In the genomic region with DNA sequence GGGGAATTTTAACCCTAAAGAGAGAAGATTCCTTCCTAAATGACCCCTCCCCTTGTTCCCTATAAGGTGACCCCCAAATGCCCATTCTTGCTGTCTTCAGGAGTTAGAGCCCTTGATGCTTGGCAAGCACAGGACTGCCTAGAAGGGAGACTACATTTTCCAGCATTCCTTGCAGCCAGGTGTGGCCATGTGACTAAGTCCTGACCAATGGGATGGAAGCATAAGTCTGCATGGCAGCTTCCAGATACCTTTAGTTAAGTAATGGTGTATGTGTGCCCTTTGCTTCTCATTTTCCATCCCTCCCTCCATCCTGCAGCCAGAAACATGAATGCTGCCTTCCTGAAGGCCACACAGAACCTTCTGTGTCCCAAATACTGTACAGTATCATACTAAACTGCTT, we compare ENCODE assay signal across 10 cellular contexts. TPM values are rescaled to one million over a fixed set of nuclear protein-coding genes. Genes with fewer than 3 reads are reported as not detected.
A peak's percentile ranks its signal among the peaks of the same experiment; 100 is the strongest.
DNase-seq lines count a peak whose midpoint lies in the region; ATAC-seq and TF ChIP-seq lines count a peak whose summit lies in the region.
"Had no signal": no experiment of that assay in that cellular context is flagged by ENCODE, and none has a peak within 500 bp of the region (broad histone marks: within the 10 kb centered on the region; RNA-seq: fewer than 3 reads in every experiment).

No MANE protein-coding gene starts in this region.

- TF ChIP-seq POLR2A in body of pancreas (IDR thresholded peaks at IDR 0.05) (no peak), thyroid gland (IDR thresholded peaks at IDR 0.05) (no peak)

- H3K4me3 ChIP-seq in body of pancreas = no peak overlapping the region
- H3K4me3 ChIP-seq in thyroid gland (replicated peaks in 1 of 3) = no peak overlapping the region
- H3K4me3 ChIP-seq: heart right ventricle had no signal

- H3K9me3 ChIP-seq in body of pancreas (no peaks in the 10 kb centered on the region), thyroid gland (no peaks in the 10 kb centered on the region)
- H3K9me3 ChIP-seq: heart right ventricle had no signal

- no peak overlapping the region for H3K27ac Mint-ChIP-seq in stimulated activated naive CD8-positive, alpha-beta T cell treated with anti-CD3 and anti-CD28 coated beads, Interleukin-15, amount 100 ng/mL, for 72 hours

- no peak for TF ChIP-seq CTCF in body of pancreas (IDR thresholded peaks at IDR 0.05)
- no peak for TF ChIP-seq CTCF in thyroid gland (IDR thresholded peaks at IDR 0.05)

- H3K27me3 Mint-ChIP-seq in stimulated activated naive CD8-positive, alpha-beta T cell treated with anti-CD3 and anti-CD28 coated beads, Interleukin-15, amount 100 ng/mL, for 72 hours = peaks cover 28% of the 10 kb centered on the region

- ATAC-seq in stimulated activated naive CD8-positive, alpha-beta T cell treated with anti-CD3 and anti-CD28 coated beads, Interleukin-15, amount 100 ng/mL, for 72 hours = peak; percentile 67
- ATAC-seq in stimulated activated naive CD8-positive, alpha-beta T cell treated with anti-CD3 and anti-CD28 coated beads, Interleukin-15, Interleukin-2, amounts not matched to agents 100 U/mL and 50 U/mL, for 24 hours = no peak
- ATAC-seq in body of pancreas (peak; percentile 60), HG03095 (IDR thresholded peaks at IDR 0.05; ENCODE audit: unreplicated experiment) (no peak), GM21717 (IDR thresholded peaks at IDR 0.05; ENCODE audit: unreplicated experiment) (no peak)

- H3K4me3 Mint-ChIP-seq in stimulated activated naive CD8-positive, alpha-beta T cell treated with anti-CD3 and anti-CD28 coated beads, Interleukin-15, amount 100 ng/mL, for 72 hours = no peak overlapping the region

- H3K9me3 Mint-ChIP-seq in stimulated activated naive CD8-positive, alpha-beta T cell treated with anti-CD3 and anti-CD28 coated beads, Interleukin-15, amount 100 ng/mL, for 72 hours = no peaks in the 10 kb centered on the region

- H3K4me1 ChIP-seq in body of pancreas = peaks cover 6% of the 10 kb centered on the region
- H3K4me1 ChIP-seq in thyroid gland = peaks cover 0 to 8% of the 10 kb centered on the region in 2 donors

- peak in 1 of 2 donors; percentile 18 for DNase-seq in stimulated activated naive CD8-positive, alpha-beta T cell treated with anti-CD3 and anti-CD28 coated beads, Interleukin-15, amount 100 ng/mL, for 72 hours
- DNase-seq in stimulated activated naive CD8-positive, alpha-beta T cell treated with anti-CD3 and anti-CD28 coated beads, Interleukin-15, Interleukin-2, amounts not matched to agents 100 U/mL and 50 U/mL, for 24 hours = no peak
- DNase-seq in NCI-H146 (lab: John Stamatoyannopoulos, UW) (peak; percentile 45), body of pancreas (peak; percentile 29 to 44 (median 40)), thyroid gland (peak; percentile 37 to 42), middle frontal gyrus (ENCODE audit: extremely low spot score, low spot score) (no peak)
- DNase-seq: heart right ventricle had no signal

- H3K27ac ChIP-seq in body of pancreas = no peak overlapping the region
- H3K27ac ChIP-seq in thyroid gland = no peak overlapping the region
- H3K27ac ChIP-seq: heart right ventricle, VCaP had no signal

- peaks cover 9% of the 10 kb centered on the region for H3K4me1 Mint-ChIP-seq in stimulated activated naive CD8-positive, alpha-beta T cell treated with anti-CD3 and anti-CD28 coated beads, Interleukin-15, amount 100 ng/mL, for 72 hours

- no peaks in the 10 kb centered on the region for H3K36me3 ChIP-seq in body of pancreas (replicated peaks in 1 of 2; ENCODE audit: insufficient read depth in 1 of 2, low read depth in 2 of 2)
- H3K36me3 ChIP-seq in thyroid gland = no peaks in the 10 kb centered on the region
- H3K36me3 ChIP-seq: heart right ventricle had no signal

- H3K27me3 ChIP-seq in body of pancreas (no peaks in the 10 kb centered on the region), thyroid gland (no peaks in the 10 kb centered on the region)

- intact Hi-C loops in body of pancreas (cut with DNase I) (no loop called here), thyroid gland (cut with DNase I) (no loop called here)

RNA-seq across cellular contexts. Expression of gene BFSP1, which starts 5.5 kb away (rescaled TPM):
- under 1 TPM; 0.52 to 0.99 TPM for total RNA-seq in body of pancreas
- 1 to 10 TPM; 2.7 to 8.7 (median 4.2) TPM for total RNA-seq in thyroid gland

RNA-seq across cellular contexts. Expression of gene DSTN, which starts 44.2 kb away (rescaled TPM):
- 100 to 1,000 TPM; 103 to 464 TPM for total RNA-seq in body of pancreas
- 100 to 1,000 TPM; 504 to 681 (median 560) TPM for total RNA-seq in thyroid gland

Comparison
In these comparisons a context has a peak if more than half of its experiments do, and no peak if none do; other contexts are left out.
1. ATAC-seq: peak in stimulated activated naive CD8-positive, alpha-beta T cell treated with anti-CD3 and anti-CD28 coated beads, Interleukin-15, amount 100 ng/mL, for 72 hours (single experiment) and body of pancreas (single experiment); none in stimulated activated naive CD8-positive, alpha-beta T cell treated with anti-CD3 and anti-CD28 coated beads, Interleukin-15, Interleukin-2, amounts not matched to agents 100 U/mL and 50 U/mL, for 24 hours (single experiment), HG03095 (single experiment) and GM21717 (single experiment).
2. DNase-seq: peak in NCI-H146 (single experiment), body of pancreas (4 of 4) and thyroid gland (2 of 2); none in stimulated activated naive CD8-positive, alpha-beta T cell treated with anti-CD3 and anti-CD28 coated beads, Interleukin-15, Interleukin-2, amounts not matched to agents 100 U/mL and 50 U/mL, for 24 hours (single experiment) and middle frontal gyrus (single experiment).